1 cellular context compared by ENCODE assay signal in the genomic region with DNA sequence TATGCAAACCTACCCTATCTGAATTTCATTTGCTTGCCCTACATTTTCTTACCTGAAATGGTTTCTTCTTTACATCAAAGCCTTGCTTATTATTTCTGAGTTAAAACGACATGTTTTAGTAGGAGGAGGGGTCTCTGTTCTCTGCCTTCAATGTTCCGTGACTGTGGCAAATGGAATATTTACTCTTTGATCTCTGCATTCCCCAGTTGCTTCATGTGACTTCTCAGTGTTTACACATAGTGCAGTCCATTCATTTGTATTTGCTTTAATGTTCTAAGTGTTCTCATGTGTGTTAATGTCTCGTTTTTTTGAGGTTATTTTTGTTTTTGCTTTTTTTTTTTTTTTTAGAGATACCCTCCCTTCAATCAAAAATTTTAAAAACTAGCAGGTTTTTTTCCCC.
TF ChIP-seq lines count a peak whose summit lies in the region.

No MANE protein-coding gene starts in this region.

TF ChIP-seq in HepG2, 621 proteins besides CTCF, POLR2A, EP300 and RAD21 (continued from another document and continues in another):
- TF ChIP-seq, protein P1, sequence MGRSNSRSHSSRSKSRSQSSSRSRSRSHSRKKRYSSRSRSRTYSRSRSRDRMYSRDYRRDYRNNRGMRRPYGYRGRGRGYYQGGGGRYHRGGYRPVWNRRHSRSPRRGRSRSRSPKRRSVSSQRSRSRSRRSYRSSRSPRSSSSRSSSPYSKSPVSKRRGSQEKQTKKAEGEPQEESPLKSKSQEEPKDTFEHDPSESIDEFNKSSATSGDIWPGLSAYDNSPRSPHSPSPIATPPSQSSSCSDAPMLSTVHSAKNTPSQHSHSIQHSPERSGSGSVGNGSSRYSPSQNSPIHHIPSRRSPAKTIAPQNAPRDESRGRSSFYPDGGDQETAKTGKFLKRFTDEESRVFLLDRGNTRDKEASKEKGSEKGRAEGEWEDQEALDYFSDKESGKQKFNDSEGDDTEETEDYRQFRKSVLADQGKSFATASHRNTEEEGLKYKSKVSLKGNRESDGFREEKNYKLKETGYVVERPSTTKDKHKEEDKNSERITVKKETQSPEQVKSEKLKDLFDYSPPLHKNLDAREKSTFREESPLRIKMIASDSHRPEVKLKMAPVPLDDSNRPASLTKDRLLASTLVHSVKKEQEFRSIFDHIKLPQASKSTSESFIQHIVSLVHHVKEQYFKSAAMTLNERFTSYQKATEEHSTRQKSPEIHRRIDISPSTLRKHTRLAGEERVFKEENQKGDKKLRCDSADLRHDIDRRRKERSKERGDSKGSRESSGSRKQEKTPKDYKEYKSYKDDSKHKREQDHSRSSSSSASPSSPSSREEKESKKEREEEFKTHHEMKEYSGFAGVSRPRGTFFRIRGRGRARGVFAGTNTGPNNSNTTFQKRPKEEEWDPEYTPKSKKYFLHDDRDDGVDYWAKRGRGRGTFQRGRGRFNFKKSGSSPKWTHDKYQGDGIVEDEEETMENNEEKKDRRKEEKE (IDR thresholded peaks at IDR 0.05), result no peak
- TF ChIP-seq PAWR (CRISPR knock-in tag; IDR thresholded peaks at IDR 0.05; ENCODE audit: borderline replicate concordance) (no peak), NONO (IDR thresholded peaks at IDR 0.05) (no peak), NONO (CRISPR knock-in tag; conservative IDR thresholded peaks at IDR 0.05) (no peak), HCFC1 (IDR thresholded peaks at IDR 0.05; ENCODE audit: low read depth, low read length) (no peak), U2AF1 (optimal IDR thresholded peaks at IDR 0.05; ENCODE audit: low read depth, low read length) (no peak), POLR2G (IDR thresholded peaks at IDR 0.05; ENCODE audit: low read depth, low read length) (no peak), ZBTB8A (CRISPR knock-in tag; IDR thresholded peaks at IDR 0.05; ENCODE audit: borderline replicate concordance, low read depth) (no peak), NFATC3 (CRISPR knock-in tag; IDR thresholded peaks at IDR 0.05) (no peak), FOXO1 (CRISPR knock-in tag; IDR thresholded peaks at IDR 0.05) (peak; percentile 67), ZNF34 (CRISPR knock-in tag; IDR thresholded peaks at IDR 0.05; ENCODE audit: borderline replicate concordance) (no peak), THAP11 (CRISPR knock-in tag; IDR thresholded peaks at IDR 0.05) (peak; percentile 36; the same call in 1 of the 2 replicates), ZNF766 (CRISPR knock-in tag; IDR thresholded peaks at IDR 0.05; ENCODE audit: borderline replicate concordance) (no peak), ZNF841 (CRISPR knock-in tag; IDR thresholded peaks at IDR 0.05; ENCODE audit: borderline replicate concordance) (no peak), CHCHD3 (CRISPR knock-in tag; IDR thresholded peaks at IDR 0.05) (no peak), ZKSCAN5 (CRISPR knock-in tag; IDR thresholded peaks at IDR 0.05) (no peak), SMYD3 (CRISPR knock-in tag; IDR thresholded peaks at IDR 0.05) (no peak), NCOA2 (CRISPR knock-in tag; IDR thresholded peaks at IDR 0.05) (peak; percentile 87), DMAP1 (CRISPR knock-in tag; IDR thresholded peaks at IDR 0.05) (no peak)
- TF ChIP-seq, protein P2, sequence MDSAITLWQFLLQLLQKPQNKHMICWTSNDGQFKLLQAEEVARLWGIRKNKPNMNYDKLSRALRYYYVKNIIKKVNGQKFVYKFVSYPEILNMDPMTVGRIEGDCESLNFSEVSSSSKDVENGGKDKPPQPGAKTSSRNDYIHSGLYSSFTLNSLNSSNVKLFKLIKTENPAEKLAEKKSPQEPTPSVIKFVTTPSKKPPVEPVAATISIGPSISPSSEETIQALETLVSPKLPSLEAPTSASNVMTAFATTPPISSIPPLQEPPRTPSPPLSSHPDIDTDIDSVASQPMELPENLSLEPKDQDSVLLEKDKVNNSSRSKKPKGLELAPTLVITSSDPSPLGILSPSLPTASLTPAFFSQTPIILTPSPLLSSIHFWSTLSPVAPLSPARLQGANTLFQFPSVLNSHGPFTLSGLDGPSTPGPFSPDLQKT (CRISPR knock-in tag; IDR thresholded peaks at IDR 0.05; ENCODE audit: borderline replicate concordance), result no peak
- TF ChIP-seq, protein P3, sequence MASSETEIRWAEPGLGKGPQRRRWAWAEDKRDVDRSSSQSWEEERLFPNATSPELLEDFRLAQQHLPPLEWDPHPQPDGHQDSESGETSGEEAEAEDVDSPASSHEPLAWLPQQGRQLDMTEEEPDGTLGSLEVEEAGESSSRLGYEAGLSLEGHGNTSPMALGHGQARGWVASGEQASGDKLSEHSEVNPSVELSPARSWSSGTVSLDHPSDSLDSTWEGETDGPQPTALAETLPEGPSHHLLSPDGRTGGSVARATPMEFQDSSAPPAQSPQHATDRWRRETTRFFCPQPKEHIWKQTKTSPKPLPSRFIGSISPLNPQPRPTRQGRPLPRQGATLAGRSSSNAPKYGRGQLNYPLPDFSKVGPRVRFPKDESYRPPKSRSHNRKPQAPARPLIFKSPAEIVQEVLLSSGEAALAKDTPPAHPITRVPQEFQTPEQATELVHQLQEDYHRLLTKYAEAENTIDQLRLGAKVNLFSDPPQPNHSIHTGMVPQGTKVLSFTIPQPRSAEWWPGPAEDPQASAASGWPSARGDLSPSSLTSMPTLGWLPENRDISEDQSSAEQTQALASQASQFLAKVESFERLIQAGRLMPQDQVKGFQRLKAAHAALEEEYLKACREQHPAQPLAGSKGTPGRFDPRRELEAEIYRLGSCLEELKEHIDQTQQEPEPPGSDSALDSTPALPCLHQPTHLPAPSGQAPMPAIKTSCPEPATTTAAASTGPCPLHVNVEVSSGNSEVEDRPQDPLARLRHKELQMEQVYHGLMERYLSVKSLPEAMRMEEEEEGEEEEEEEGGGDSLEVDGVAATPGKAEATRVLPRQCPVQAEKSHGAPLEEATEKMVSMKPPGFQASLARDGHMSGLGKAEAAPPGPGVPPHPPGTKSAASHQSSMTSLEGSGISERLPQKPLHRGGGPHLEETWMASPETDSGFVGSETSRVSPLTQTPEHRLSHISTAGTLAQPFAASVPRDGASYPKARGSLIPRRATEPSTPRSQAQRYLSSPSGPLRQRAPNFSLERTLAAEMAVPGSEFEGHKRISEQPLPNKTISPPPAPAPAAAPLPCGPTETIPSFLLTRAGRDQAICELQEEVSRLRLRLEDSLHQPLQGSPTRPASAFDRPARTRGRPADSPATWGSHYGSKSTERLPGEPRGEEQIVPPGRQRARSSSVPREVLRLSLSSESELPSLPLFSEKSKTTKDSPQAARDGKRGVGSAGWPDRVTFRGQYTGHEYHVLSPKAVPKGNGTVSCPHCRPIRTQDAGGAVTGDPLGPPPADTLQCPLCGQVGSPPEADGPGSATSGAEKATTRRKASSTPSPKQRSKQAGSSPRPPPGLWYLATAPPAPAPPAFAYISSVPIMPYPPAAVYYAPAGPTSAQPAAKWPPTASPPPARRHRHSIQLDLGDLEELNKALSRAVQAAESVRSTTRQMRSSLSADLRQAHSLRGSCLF (CRISPR knock-in tag; IDR thresholded peaks at IDR 0.05; ENCODE audit: borderline replicate concordance), result no peak
- TF ChIP-seq, protein P4, sequence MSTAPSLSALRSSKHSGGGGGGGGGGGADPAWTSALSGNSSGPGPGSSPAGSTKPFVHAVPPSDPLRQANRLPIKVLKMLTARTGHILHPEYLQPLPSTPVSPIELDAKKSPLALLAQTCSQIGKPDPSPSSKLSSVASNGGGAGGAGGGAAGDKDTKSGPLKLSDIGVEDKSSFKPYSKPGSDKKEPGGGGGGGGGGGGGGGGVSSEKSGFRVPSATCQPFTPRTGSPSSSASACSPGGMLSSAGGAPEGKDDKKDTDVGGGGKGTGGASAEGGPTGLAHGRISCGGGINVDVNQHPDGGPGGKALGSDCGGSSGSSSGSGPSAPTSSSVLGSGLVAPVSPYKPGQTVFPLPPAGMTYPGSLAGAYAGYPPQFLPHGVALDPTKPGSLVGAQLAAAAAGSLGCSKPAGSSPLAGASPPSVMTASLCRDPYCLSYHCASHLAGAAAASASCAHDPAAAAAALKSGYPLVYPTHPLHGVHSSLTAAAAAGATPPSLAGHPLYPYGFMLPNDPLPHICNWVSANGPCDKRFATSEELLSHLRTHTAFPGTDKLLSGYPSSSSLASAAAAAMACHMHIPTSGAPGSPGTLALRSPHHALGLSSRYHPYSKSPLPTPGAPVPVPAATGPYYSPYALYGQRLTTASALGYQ (CRISPR knock-in tag; IDR thresholded peaks at IDR 0.05), result 0 out of 2 replicates have a peak, but pooled peaks have one; percentile 36
- TF ChIP-seq, protein P5, sequence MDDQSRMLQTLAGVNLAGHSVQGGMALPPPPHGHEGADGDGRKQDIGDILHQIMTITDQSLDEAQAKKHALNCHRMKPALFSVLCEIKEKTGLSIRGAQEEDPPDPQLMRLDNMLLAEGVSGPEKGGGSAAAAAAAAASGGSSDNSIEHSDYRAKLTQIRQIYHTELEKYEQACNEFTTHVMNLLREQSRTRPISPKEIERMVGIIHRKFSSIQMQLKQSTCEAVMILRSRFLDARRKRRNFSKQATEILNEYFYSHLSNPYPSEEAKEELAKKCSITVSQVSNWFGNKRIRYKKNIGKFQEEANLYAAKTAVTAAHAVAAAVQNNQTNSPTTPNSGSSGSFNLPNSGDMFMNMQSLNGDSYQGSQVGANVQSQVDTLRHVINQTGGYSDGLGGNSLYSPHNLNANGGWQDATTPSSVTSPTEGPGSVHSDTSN (CRISPR knock-in tag; IDR thresholded peaks at IDR 0.05; ENCODE audit: borderline replicate concordance), result no peak
- TF ChIP-seq, protein P6, sequence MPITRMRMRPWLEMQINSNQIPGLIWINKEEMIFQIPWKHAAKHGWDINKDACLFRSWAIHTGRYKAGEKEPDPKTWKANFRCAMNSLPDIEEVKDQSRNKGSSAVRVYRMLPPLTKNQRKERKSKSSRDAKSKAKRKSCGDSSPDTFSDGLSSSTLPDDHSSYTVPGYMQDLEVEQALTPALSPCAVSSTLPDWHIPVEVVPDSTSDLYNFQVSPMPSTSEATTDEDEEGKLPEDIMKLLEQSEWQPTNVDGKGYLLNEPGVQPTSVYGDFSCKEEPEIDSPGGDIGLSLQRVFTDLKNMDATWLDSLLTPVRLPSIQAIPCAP (CRISPR knock-in tag; IDR thresholded peaks at IDR 0.05; ENCODE audit: low read depth), result no peak
- TF ChIP-seq, protein P7, sequence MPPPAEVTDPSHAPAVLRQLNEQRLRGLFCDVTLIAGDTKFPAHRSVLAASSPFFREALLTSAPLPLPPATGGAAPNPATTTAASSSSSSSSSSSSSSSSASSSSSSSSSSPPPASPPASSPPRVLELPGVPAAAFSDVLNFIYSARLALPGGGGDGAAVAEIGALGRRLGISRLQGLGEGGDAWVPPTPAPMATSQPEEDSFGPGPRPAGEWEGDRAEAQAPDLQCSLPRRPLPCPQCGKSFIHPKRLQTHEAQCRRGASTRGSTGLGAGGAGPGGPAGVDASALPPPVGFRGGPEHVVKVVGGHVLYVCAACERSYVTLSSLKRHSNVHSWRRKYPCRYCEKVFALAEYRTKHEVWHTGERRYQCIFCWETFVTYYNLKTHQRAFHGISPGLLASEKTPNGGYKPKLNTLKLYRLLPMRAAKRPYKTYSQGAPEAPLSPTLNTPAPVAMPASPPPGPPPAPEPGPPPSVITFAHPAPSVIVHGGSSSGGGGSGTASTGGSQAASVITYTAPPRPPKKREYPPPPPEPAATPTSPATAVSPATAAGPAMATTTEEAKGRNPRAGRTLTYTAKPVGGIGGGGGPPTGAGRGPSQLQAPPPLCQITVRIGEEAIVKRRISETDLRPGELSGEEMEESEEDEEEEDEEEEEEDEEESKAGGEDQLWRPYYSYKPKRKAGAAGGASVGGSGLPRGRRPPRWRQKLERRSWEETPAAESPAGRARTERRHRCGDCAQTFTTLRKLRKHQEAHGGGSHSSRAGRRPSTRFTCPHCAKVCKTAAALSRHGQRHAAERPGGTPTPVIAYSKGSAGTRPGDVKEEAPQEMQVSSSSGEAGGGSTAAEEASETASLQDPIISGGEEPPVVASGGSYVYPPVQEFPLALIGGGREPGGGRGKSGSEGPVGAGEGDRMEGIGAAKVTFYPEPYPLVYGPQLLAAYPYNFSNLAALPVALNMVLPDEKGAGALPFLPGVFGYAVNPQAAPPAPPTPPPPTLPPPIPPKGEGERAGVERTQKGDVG (CRISPR knock-in tag; IDR thresholded peaks at IDR 0.05; ENCODE audit: borderline replicate concordance), result no peak
- TF ChIP-seq, protein P8, sequence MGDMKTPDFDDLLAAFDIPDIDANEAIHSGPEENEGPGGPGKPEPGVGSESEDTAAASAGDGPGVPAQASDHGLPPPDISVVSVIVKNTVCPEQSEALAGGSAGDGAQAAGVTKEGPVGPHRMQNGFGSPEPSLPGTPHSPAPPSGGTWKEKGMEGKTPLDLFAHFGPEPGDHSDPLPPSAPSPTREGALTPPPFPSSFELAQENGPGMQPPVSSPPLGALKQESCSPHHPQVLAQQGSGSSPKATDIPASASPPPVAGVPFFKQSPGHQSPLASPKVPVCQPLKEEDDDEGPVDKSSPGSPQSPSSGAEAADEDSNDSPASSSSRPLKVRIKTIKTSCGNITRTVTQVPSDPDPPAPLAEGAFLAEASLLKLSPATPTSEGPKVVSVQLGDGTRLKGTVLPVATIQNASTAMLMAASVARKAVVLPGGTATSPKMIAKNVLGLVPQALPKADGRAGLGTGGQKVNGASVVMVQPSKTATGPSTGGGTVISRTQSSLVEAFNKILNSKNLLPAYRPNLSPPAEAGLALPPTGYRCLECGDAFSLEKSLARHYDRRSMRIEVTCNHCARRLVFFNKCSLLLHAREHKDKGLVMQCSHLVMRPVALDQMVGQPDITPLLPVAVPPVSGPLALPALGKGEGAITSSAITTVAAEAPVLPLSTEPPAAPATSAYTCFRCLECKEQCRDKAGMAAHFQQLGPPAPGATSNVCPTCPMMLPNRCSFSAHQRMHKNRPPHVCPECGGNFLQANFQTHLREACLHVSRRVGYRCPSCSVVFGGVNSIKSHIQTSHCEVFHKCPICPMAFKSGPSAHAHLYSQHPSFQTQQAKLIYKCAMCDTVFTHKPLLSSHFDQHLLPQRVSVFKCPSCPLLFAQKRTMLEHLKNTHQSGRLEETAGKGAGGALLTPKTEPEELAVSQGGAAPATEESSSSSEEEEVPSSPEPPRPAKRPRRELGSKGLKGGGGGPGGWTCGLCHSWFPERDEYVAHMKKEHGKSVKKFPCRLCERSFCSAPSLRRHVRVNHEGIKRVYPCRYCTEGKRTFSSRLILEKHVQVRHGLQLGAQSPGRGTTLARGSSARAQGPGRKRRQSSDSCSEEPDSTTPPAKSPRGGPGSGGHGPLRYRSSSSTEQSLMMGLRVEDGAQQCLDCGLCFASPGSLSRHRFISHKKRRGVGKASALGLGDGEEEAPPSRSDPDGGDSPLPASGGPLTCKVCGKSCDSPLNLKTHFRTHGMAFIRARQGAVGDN (CRISPR knock-in tag; IDR thresholded peaks at IDR 0.05), result no peak
- TF ChIP-seq, protein P9, sequence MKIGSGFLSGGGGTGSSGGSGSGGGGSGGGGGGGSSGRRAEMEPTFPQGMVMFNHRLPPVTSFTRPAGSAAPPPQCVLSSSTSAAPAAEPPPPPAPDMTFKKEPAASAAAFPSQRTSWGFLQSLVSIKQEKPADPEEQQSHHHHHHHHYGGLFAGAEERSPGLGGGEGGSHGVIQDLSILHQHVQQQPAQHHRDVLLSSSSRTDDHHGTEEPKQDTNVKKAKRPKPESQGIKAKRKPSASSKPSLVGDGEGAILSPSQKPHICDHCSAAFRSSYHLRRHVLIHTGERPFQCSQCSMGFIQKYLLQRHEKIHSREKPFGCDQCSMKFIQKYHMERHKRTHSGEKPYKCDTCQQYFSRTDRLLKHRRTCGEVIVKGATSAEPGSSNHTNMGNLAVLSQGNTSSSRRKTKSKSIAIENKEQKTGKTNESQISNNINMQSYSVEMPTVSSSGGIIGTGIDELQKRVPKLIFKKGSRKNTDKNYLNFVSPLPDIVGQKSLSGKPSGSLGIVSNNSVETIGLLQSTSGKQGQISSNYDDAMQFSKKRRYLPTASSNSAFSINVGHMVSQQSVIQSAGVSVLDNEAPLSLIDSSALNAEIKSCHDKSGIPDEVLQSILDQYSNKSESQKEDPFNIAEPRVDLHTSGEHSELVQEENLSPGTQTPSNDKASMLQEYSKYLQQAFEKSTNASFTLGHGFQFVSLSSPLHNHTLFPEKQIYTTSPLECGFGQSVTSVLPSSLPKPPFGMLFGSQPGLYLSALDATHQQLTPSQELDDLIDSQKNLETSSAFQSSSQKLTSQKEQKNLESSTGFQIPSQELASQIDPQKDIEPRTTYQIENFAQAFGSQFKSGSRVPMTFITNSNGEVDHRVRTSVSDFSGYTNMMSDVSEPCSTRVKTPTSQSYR (CRISPR knock-in tag; IDR thresholded peaks at IDR 0.05; ENCODE audit: borderline replicate concordance), result peak; percentile 84
